In the genomic region with DNA sequence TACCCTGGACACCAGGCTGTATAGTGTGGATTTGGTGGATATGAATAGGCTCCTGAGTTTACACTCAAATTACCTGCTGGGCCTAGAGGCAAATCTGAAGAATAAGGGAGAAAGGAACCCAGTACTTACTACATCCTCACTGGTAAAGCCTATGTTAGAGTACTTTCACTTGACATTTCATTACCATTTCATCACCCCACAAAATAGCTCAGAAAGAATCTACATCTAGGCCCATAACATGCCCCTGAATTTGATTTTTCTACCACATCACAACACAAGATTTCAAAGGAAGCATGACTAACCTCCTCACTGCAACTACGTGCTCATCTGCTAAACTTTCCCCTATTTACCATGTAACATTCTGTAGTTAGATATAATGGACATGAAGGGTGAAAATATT, we compare ENCODE assay signal across 1 cellular context.
TF ChIP-seq lines count a peak whose summit lies in the region.

No MANE protein-coding gene starts in this region.

TF ChIP-seq in endothelial cell of umbilical vein, 7 proteins besides CTCF, POLR2A, EP300 and RAD21:
- no peak for TF ChIP-seq POLR2AphosphoS5 (IDR thresholded peaks at IDR 0.05; ENCODE audit: insufficient read depth, low read depth, low read length)
- TF ChIP-seq JUN (IDR thresholded peaks at IDR 0.05; ENCODE audit: borderline replicate concordance, insufficient read depth, insufficient read length, low read depth), result no peak
- peak; percentile 18 for TF ChIP-seq FOS (IDR thresholded peaks at IDR 0.05; ENCODE audit: borderline replicate concordance, insufficient read depth, low read length)
- no peak for TF ChIP-seq MYC (IDR thresholded peaks at IDR 0.05; ENCODE audit: low read depth, low read length)
- no peak for TF ChIP-seq EZH2 (IDR thresholded peaks at IDR 0.05; ENCODE audit: borderline replicate concordance, low read depth, low read length, severe bottlenecking)
- TF ChIP-seq GATA2 (IDR thresholded peaks at IDR 0.05; ENCODE audit: insufficient read depth, insufficient read length, low read depth, low read length), result no peak
- TF ChIP-seq, protein P1, sequence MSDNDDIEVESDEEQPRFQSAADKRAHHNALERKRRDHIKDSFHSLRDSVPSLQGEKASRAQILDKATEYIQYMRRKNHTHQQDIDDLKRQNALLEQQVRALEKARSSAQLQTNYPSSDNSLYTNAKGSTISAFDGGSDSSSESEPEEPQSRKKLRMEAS (IDR thresholded peaks at IDR 0.05; ENCODE audit: insufficient read depth, insufficient read length), result no peak
